ENCODE assay signal across 26 cellular contexts in genomic region chr12:27995406-27995805, GRCh38. TPM values are rescaled to one million over a fixed set of nuclear protein-coding genes. Genes with fewer than 3 reads are reported as not detected.
"Had no signal": no experiment of that assay in that cellular context is flagged by ENCODE, and none has a peak within 500 bp of the region (broad histone marks: within the 10 kb centered on the region; RNA-seq: fewer than 3 reads in every experiment).

No MANE protein-coding gene starts in this region.

- H3K27ac ChIP-seq: neural progenitor cell, ovary, prostate gland, right lobe of liver, sigmoid colon, stomach, thoracic aorta, thyroid gland, tibial nerve, upper lobe of right lung, uterus had no signal

- H3K9me3 Mint-ChIP-seq: stimulated activated effector memory CD8-positive, alpha-beta T cell treated with anti-CD3 and anti-CD28 coated beads, Interleukin-12 subunit alpha, Interleukin-12 subunit beta, amount 100 ng/mL, for 72 hours had no signal

- H3K4me3 ChIP-seq: neural progenitor cell, ovary, prostate gland, right lobe of liver, sigmoid colon, stomach, thoracic aorta, thyroid gland, tibial nerve, upper lobe of right lung, uterus had no signal

- H2AFZ ChIP-seq: neural progenitor cell had no signal

- DNase-seq: naive B cell; natural killer cell; occipital lobe; ovary; right cardiac atrium; right lobe of liver; sigmoid colon; small intestine; stimulated activated CD4-positive, alpha-beta T cell treated with anti-CD3 and anti-CD28 coated beads, Interleukin-15, amount 100 ng/mL, for 24 hours; stimulated activated CD4-positive, alpha-beta T cell treated with anti-CD3 and anti-CD28 coated beads, Interleukin-2, amount 100 ng/mL, for 24 hours; stimulated activated CD4-positive, alpha-beta T cell treated with anti-CD3 and anti-CD28 coated beads, Interleukin-2, amount 100 ng/mL, for 48 hours; stimulated activated CD4-positive, alpha-beta T cell treated with anti-CD3 and anti-CD28 coated beads, Interleukin-4, amount 100 ng/mL, for 24 hours; stimulated activated naive B cell treated with anti-CD40 and anti-IgM and Interleukin-4, amounts not matched to agents 10 μg/mL and 1 μg/mL and 100 μg/mL, for 72 hours; stimulated activated naive CD4-positive, alpha-beta T cell treated with Interleukin-2 at 50 U/mL for 16 hours; stomach; thyroid gland; trophoblast cell; upper lobe of right lung; uterus had no signal

- H3K4me1 ChIP-seq: neural progenitor cell, prostate gland, right lobe of liver, sigmoid colon, stomach, thyroid gland, tibial nerve, upper lobe of right lung, uterus had no signal

- H3K27ac Mint-ChIP-seq: naive B cell; natural killer cell; nephron; neural progenitor cell; stimulated activated effector memory CD8-positive, alpha-beta T cell treated with anti-CD3 and anti-CD28 coated beads, Interleukin-12 subunit alpha, Interleukin-12 subunit beta, amount 100 ng/mL, for 72 hours; stimulated activated naive B cell treated with anti-CD40 and anti-IgM and Interleukin-4, amounts not matched to agents 10 μg/mL and 1 μg/mL and 100 μg/mL, for 72 hours; stimulated activated naive CD8-positive, alpha-beta T cell treated with anti-CD3 and anti-CD28 coated beads, Interleukin-15, Interleukin-2, amounts not matched to agents 100 ng/mL and 50 ng/mL, for 24 hours had no signal

- ATAC-seq: natural killer cell; right cardiac atrium; right lobe of liver; stimulated activated effector memory CD8-positive, alpha-beta T cell treated with anti-CD3 and anti-CD28 coated beads, Interleukin-12 subunit alpha, Interleukin-12 subunit beta, amount 100 ng/mL, for 72 hours; stimulated activated naive B cell treated with anti-CD40 and anti-IgM and Interleukin-4, amounts not matched to agents 10 μg/mL and 1 μg/mL and 100 μg/mL, for 72 hours; upper lobe of right lung had no signal

- H3K4me2 ChIP-seq: neural progenitor cell had no signal

- H3K36me3 Mint-ChIP-seq: naive B cell; natural killer cell; neural progenitor cell; stimulated activated effector memory CD8-positive, alpha-beta T cell treated with anti-CD3 and anti-CD28 coated beads, Interleukin-12 subunit alpha, Interleukin-12 subunit beta, amount 100 ng/mL, for 72 hours; stimulated activated naive B cell treated with anti-CD40 and anti-IgM and Interleukin-4, amounts not matched to agents 10 μg/mL and 1 μg/mL and 100 μg/mL, for 72 hours had no signal

- H3K4me1 Mint-ChIP-seq: naive B cell; natural killer cell; nephron; neural progenitor cell; stimulated activated effector memory CD8-positive, alpha-beta T cell treated with anti-CD3 and anti-CD28 coated beads, Interleukin-12 subunit alpha, Interleukin-12 subunit beta, amount 100 ng/mL, for 72 hours; stimulated activated naive B cell treated with anti-CD40 and anti-IgM and Interleukin-4, amounts not matched to agents 10 μg/mL and 1 μg/mL and 100 μg/mL, for 72 hours had no signal

- H3K27me3 Mint-ChIP-seq: stimulated activated naive B cell treated with anti-CD40 and anti-IgM and Interleukin-4, amounts not matched to agents 10 μg/mL and 1 μg/mL and 100 μg/mL, for 72 hours had no signal

- H3K27me3 ChIP-seq: neural progenitor cell, ovary, right lobe of liver, sigmoid colon, stomach, thyroid gland, tibial nerve, upper lobe of right lung, uterus had no signal

- H3K36me3 ChIP-seq: neural progenitor cell, ovary, prostate gland, right lobe of liver, sigmoid colon, stomach, thoracic aorta, thyroid gland, tibial nerve, upper lobe of right lung, uterus had no signal

- H3K4me3 Mint-ChIP-seq: naive B cell; natural killer cell; nephron; neural progenitor cell; stimulated activated effector memory CD8-positive, alpha-beta T cell treated with anti-CD3 and anti-CD28 coated beads, Interleukin-12 subunit alpha, Interleukin-12 subunit beta, amount 100 ng/mL, for 72 hours; stimulated activated naive B cell treated with anti-CD40 and anti-IgM and Interleukin-4, amounts not matched to agents 10 μg/mL and 1 μg/mL and 100 μg/mL, for 72 hours; stimulated activated naive CD8-positive, alpha-beta T cell treated with anti-CD3 and anti-CD28 coated beads, Interleukin-15, Interleukin-2, amounts not matched to agents 100 ng/mL and 50 ng/mL, for 24 hours had no signal

RNA-seq across cellular contexts. Expression of gene PTHLH, which starts 22.9 kb away (rescaled TPM):
- total RNA-seq: natural killer cell, occipital lobe, right lobe of liver had no signal
